ENCODE assay signal across 6 cellular contexts in genomic region chr6:25489399-25489798, GRCh38.
"Had no signal": no experiment of that assay in that cellular context is flagged by ENCODE, and none has a peak within 500 bp of the region (broad histone marks: within the 10 kb centered on the region; RNA-seq: fewer than 3 reads in every experiment).

No MANE protein-coding gene starts in this region.

- DNase-seq: cortex of kidney had no signal

- H3K4me3 ChIP-seq: body of pancreas, gastroesophageal sphincter, lower lobe of right lung, right atrium auricular region, transverse colon had no signal

- H3K27me3 ChIP-seq: body of pancreas, gastroesophageal sphincter, right atrium auricular region, transverse colon had no signal

- H3K27ac ChIP-seq: lower lobe of right lung had no signal

- H3K9me3 ChIP-seq: body of pancreas, gastroesophageal sphincter, lower lobe of right lung, right atrium auricular region, transverse colon had no signal

- H3K36me3 ChIP-seq: gastroesophageal sphincter, right atrium auricular region, transverse colon had no signal
